8 cellular contexts compared by ENCODE assay signal in genomic region chr14:20682435-20683124, GRCh38. TPM values are rescaled to one million over a fixed set of nuclear protein-coding genes. Genes with fewer than 3 reads are reported as not detected.
DNase-seq lines count a peak whose midpoint lies in the region; ATAC-seq and TF ChIP-seq lines count a peak whose summit lies in the region.

No MANE protein-coding gene starts in this region.

- no peaks in the 10 kb centered on the region for H3K36me3 ChIP-seq in liver (ENCODE audit: control insufficient read depth in 4 of 4, insufficient read depth in 3 of 4, low read depth in 1 of 4, low read length in 3 of 4)

- peak overlapping the region; percentile 78 to 96 for H3K9ac ChIP-seq in liver (ENCODE audit: low read depth in 1 of 2, low read length in 2 of 2)

- no peaks in the 10 kb centered on the region for H3K27me3 ChIP-seq in liver (ENCODE audit: control insufficient read depth in 4 of 4, insufficient read depth in 4 of 4, low read length in 3 of 4)

- DNase-seq in AG04449 (ENCODE audit: low read depth, low spot score) (no peak), NCI-H446 treated with DMSO at 0.1 percent for 48 hours (lab: John Stamatoyannopoulos, UW) (peak; percentile 91), coronary artery (ENCODE audit: low spot score) (peak; percentile 94)
- DNase-seq in activated CD4-positive, alpha-beta T cell treated with anti-CD3 and anti-CD28 coated beads for 48 hours: peak; percentile 84
- peak; percentile 63 to 65 for DNase-seq in stimulated activated CD4-positive, alpha-beta T cell treated with anti-CD3 and anti-CD28 coated beads, Interleukin-2, amount 100 ng/mL, for 48 hours

- POLR2A ChIA-PET in AG04449 (lab: Yijun Ruan, JAX): interaction anchor here (0.7 to 2.4 kb wide), 9 partner anchors 9 to 340 kb away, joined by 3 to 17 read pairs (median 4); partner anchors contain the start of genes PARP2, PIP4P1 and TEP1

- H3K9me3 ChIP-seq in liver (ENCODE audit: control insufficient read depth in 4 of 4, low read length in 3 of 4): no peaks in the 10 kb centered on the region

- TF ChIP-seq RAD21 in liver (IDR thresholded peaks at IDR 0.05): no peak

- no peak for TF ChIP-seq CTCF in AG04449 (IDR thresholded peaks at IDR 0.05; ENCODE audit: insufficient read depth, low read length, missing control alignments)
- no peak for TF ChIP-seq CTCF in coronary artery (IDR thresholded peaks at IDR 0.05)
- no peak for TF ChIP-seq CTCF in liver (IDR thresholded peaks at IDR 0.05; ENCODE audit: low read depth, low read length, missing input control)

- CTCF ChIA-PET in AG04449 (lab: Yijun Ruan, JAX): interaction anchor here (1.1 to 6.6 kb wide), 13 partner anchors 9 to 355 kb away, joined by 3 to 50 read pairs (median 6); no protein-coding TSS in a partner anchor

- peak overlapping the region; percentile 96 for H3K4me3 ChIP-seq in AG04449 (ENCODE audit: low read depth, low read length)
- peak overlapping the region; percentile 91 for H3K4me3 ChIP-seq in coronary artery
- H3K4me3 ChIP-seq in liver (ENCODE audit: low read depth in 1 of 3, low read length in 3 of 3): peak overlapping the region; percentile 71 to 97 (median 74)

- under 1% methylated on average over 40 of the region's 40 CpGs for WGBS in liver

- H3K27ac ChIP-seq in coronary artery: peak overlapping the region; percentile 100
- H3K27ac ChIP-seq in liver (ENCODE audit: low read depth in 1 of 2, low read length in 2 of 2): peak overlapping the region; percentile 95 to 97

- ATAC-seq in GM18870 (IDR thresholded peaks at IDR 0.05; ENCODE audit: unreplicated experiment) (peak; percentile 29), HG03108 (IDR thresholded peaks at IDR 0.05; ENCODE audit: unreplicated experiment) (peak; percentile 42)

- peaks cover 2 to 35% (median 22%) of the 10 kb centered on the region in 4 donors for H3K4me1 ChIP-seq in liver (ENCODE audit: control insufficient read depth in 4 of 4, insufficient read depth in 4 of 4, low read length in 3 of 4)

TF ChIP-seq in liver, 16 proteins besides CTCF, POLR2A, EP300 and RAD21:
- TF ChIP-seq ZBTB33 (IDR thresholded peaks at IDR 0.05): peak; percentile 65
- peak in 1 of 2 donors; percentile 51 for TF ChIP-seq EGR1 (IDR thresholded peaks at IDR 0.05; ENCODE audit: low read depth in 2 of 2)
- no peak for TF ChIP-seq HNF4G (IDR thresholded peaks at IDR 0.05)
- TF ChIP-seq YY1 (IDR thresholded peaks at IDR 0.05): peak; percentile 17
- TF ChIP-seq MAX (IDR thresholded peaks at IDR 0.05): peak; percentile 22
- TF ChIP-seq SP1 (IDR thresholded peaks at IDR 0.05): peak; percentile 43
- TF ChIP-seq FOXA1 (IDR thresholded peaks at IDR 0.05): no peak
- peak in 1 of 2 donors; percentile 1 for TF ChIP-seq HNF4A (conservative IDR thresholded peaks at IDR 0.05)
- TF ChIP-seq, protein P1, sequence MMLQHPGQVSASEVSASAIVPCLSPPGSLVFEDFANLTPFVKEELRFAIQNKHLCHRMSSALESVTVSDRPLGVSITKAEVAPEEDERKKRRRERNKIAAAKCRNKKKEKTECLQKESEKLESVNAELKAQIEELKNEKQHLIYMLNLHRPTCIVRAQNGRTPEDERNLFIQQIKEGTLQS (IDR thresholded peaks at IDR 0.05): no peak
- peak; percentile 77 to 89 for TF ChIP-seq GABPA (IDR thresholded peaks at IDR 0.05 in 1 of 2, conservative IDR thresholded peaks at IDR 0.05 in 1 of 2)
- no peak for TF ChIP-seq FOXA2 (IDR thresholded peaks at IDR 0.05)
- TF ChIP-seq, protein P2, sequence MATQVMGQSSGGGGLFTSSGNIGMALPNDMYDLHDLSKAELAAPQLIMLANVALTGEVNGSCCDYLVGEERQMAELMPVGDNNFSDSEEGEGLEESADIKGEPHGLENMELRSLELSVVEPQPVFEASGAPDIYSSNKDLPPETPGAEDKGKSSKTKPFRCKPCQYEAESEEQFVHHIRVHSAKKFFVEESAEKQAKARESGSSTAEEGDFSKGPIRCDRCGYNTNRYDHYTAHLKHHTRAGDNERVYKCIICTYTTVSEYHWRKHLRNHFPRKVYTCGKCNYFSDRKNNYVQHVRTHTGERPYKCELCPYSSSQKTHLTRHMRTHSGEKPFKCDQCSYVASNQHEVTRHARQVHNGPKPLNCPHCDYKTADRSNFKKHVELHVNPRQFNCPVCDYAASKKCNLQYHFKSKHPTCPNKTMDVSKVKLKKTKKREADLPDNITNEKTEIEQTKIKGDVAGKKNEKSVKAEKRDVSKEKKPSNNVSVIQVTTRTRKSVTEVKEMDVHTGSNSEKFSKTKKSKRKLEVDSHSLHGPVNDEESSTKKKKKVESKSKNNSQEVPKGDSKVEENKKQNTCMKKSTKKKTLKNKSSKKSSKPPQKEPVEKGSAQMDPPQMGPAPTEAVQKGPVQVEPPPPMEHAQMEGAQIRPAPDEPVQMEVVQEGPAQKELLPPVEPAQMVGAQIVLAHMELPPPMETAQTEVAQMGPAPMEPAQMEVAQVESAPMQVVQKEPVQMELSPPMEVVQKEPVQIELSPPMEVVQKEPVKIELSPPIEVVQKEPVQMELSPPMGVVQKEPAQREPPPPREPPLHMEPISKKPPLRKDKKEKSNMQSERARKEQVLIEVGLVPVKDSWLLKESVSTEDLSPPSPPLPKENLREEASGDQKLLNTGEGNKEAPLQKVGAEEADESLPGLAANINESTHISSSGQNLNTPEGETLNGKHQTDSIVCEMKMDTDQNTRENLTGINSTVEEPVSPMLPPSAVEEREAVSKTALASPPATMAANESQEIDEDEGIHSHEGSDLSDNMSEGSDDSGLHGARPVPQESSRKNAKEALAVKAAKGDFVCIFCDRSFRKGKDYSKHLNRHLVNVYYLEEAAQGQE (IDR thresholded peaks at IDR 0.05): peak; percentile 47
- TF ChIP-seq RXRA (IDR thresholded peaks at IDR 0.05): peak in 1 of 2 donors; percentile 46
- peak; percentile 78 for TF ChIP-seq TAF1 (conservative IDR thresholded peaks at IDR 0.05)
- TF ChIP-seq NR2F2 (IDR thresholded peaks at IDR 0.05): no peak
- peak; percentile 13 to 40 for TF ChIP-seq JUND (IDR thresholded peaks at IDR 0.05)
TF ChIP-seq in liver: peak in this region for 11.

RNA-seq across cellular contexts. Expression of gene RNASE4, which starts 1.8 kb away (rescaled TPM):
- 100 to 1,000 TPM; 129 to 191 TPM for total RNA-seq in liver
- 100 to 1,000 TPM; 176 to 319 TPM for polyA plus RNA-seq in liver

RNA-seq across cellular contexts. Expression of gene ANG, which starts 6.0 kb away (rescaled TPM):
- total RNA-seq in liver: 1,000 to 10,000 TPM in 1 of 2 donors, 100 to 1,000 TPM in 1; 153 to 1,589 TPM
- polyA plus RNA-seq in liver: 1,000 to 10,000 TPM; 1,170 to 2,524 TPM

RNA-seq across cellular contexts. Expression of gene OR6S1, which starts 41.1 kb away (rescaled TPM):
- total RNA-seq in liver: not detected
- not detected for polyA plus RNA-seq in liver
